29 cellular contexts compared by ENCODE assay signal in the genomic region with DNA sequence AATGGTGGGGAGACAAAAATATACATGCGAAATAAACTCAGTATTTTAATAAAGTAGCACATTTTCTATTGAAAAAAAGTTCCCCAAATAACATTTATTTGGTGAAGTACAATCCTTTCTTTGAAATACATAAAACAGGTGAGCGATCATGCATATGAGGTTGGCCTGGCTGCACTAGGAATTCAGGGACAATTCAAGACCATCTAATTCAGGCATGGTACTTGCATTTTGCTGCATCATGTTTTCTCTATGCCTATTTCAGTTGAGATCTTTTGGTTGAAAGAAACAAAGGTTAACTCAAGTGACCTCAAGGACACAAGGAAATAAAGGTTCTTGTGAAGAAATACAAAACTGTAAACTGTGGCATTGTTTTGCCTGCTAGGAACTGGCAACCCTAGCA.
"Had no signal": no experiment of that assay in that cellular context is flagged by ENCODE, and none has a peak within 500 bp of the region (broad histone marks: within the 10 kb centered on the region; RNA-seq: fewer than 3 reads in every experiment).

No MANE protein-coding gene starts in this region.

- H3K27ac ChIP-seq: left lung, lower lobe of right lung, neutrophil, parathyroid adenoma, psoas muscle, right atrium auricular region, skin epidermis, stomach, testis, tibial artery, upper lobe of right lung had no signal

- ATAC-seq: left cardiac atrium; left lung; lower lobe of right lung; naive thymus-derived CD8-positive, alpha-beta T cell; psoas muscle; sciatic nerve; stimulated activated naive B cell treated with anti-CD40 and anti-IgM and Interleukin-4, amounts not matched to agents 10 μg/mL and 1 μg/mL and 100 μg/mL, for 72 hours; stimulated activated naive CD8-positive, alpha-beta T cell treated with anti-CD3 and anti-CD28 coated beads, Interleukin-15, Interleukin-2, amounts not matched to agents 100 U/mL and 50 U/mL, for 24 hours; upper lobe of right lung had no signal

- FAIRE-seq: islet of Langerhans, kidney, urothelium cell line had no signal

- H3K27me3 ChIP-seq: left lung, neutrophil, right atrium auricular region, stomach, testis, tibial artery, upper lobe of right lung had no signal

- H3K4me1 ChIP-seq: left lung, lower lobe of right lung, parathyroid adenoma, psoas muscle, right atrium auricular region, stomach, testis, tibial artery, upper lobe of right lung had no signal

- H3K9me3 ChIP-seq: left lung, lower lobe of right lung, neutrophil, psoas muscle, right atrium auricular region, stomach, testis, tibial artery, upper lobe of right lung had no signal

- H3K36me3 ChIP-seq: left lung, lower lobe of right lung, neutrophil, right atrium auricular region, stomach, tibial artery, upper lobe of right lung had no signal

- DNase-seq: hypothalamus; immature natural killer cell; kidney; left cardiac atrium; left lung; lower lobe of right lung; mammary epithelial cell; mesenchymal stem cell; naive thymus-derived CD8-positive, alpha-beta T cell; occipital lobe; psoas muscle; stimulated activated CD4-positive, alpha-beta T cell treated with anti-CD3 and anti-CD28 coated beads, Interleukin-12 subunit alpha, Interleukin-12 subunit beta, amount 100 ng/mL, for 4 hours; stimulated activated CD4-positive, alpha-beta T cell treated with anti-CD3 and anti-CD28 coated beads, Interleukin-15, amount 100 ng/mL, for 24 hours; stimulated activated CD4-positive, alpha-beta T cell treated with anti-CD3 and anti-CD28 coated beads, Interleukin-2, amount 100 ng/mL, for 24 hours; stimulated activated CD4-positive, alpha-beta T cell treated with anti-CD3 and anti-CD28 coated beads, Interleukin-4, amount 100 ng/mL, for 1 hour; stimulated activated naive B cell treated with anti-CD40 and anti-IgM and Interleukin-4, amounts not matched to agents 10 μg/mL and 1 μg/mL and 100 μg/mL, for 72 hours; stimulated activated naive CD8-positive, alpha-beta T cell treated with anti-CD3 and anti-CD28 coated beads, Interleukin-15, Interleukin-2, amounts not matched to agents 100 U/mL and 50 U/mL, for 24 hours; stomach; testis; tibial artery; trophoblast cell; upper lobe of right lung had no signal

- H3K4me3 ChIP-seq: left lung, lower lobe of right lung, psoas muscle, right atrium auricular region, skin epidermis, stomach, testis, tibial artery, upper lobe of right lung had no signal
